25 cellular contexts compared by ENCODE assay signal in genomic region chr7:1428941-1429444, GRCh38.
"Had no signal": no experiment of that assay in that cellular context is flagged by ENCODE, and none has a peak within 500 bp of the region (broad histone marks: within the 10 kb centered on the region; RNA-seq: fewer than 3 reads in every experiment).

No MANE protein-coding gene starts in this region.

- H3K4me1 ChIP-seq: gastrocnemius medialis, prostate gland, thyroid gland had no signal

- H3K4me3 ChIP-seq: esophagus squamous epithelium, gastrocnemius medialis, lower lobe of right lung, ovary, prostate gland, thyroid gland had no signal

- H3K9me3 ChIP-seq: esophagus squamous epithelium, gastrocnemius medialis, lower lobe of right lung, ovary, prostate gland, thyroid gland had no signal

- H3K27me3 ChIP-seq: ovary, thyroid gland had no signal

- H3K27ac Mint-ChIP-seq: activated CD4-positive, alpha-beta memory T cell treated with anti-CD3 and anti-CD28 coated beads, Interleukin-2, amount 10 ng/mL, durations not matched to agents 7 days and 5 days; activated CD4-positive, alpha-beta T cell treated with anti-CD3 and anti-CD28 coated beads, Interleukin-2, amount 10 ng/mL, durations not matched to agents 24 days and 14 days; activated naive CD4-positive, alpha-beta T cell treated with anti-CD3 and anti-CD28 coated beads for 36 hours; activated naive CD8-positive, alpha-beta T cell treated with anti-CD3 and anti-CD28 coated beads, Interleukin-2, amount 10 ng/mL, durations not matched to agents 7 days and 5 days; endodermal cell; naive thymus-derived CD4-positive, alpha-beta T cell; T-helper 1 cell treated with Interleukin-12 subunit alpha and Interleukin-12 subunit beta and Interleukin-4 antibody, amounts not matched to agents 30 μg/mL and 1 μg/mL, for 36 hours had no signal

- H3K4me3 Mint-ChIP-seq: activated CD4-positive, alpha-beta memory T cell treated with anti-CD3 and anti-CD28 coated beads, Interleukin-2, amount 10 ng/mL, durations not matched to agents 7 days and 5 days; activated CD4-positive, alpha-beta T cell treated with anti-CD3 and anti-CD28 coated beads, Interleukin-2, amount 10 ng/mL, durations not matched to agents 24 days and 14 days; activated naive CD4-positive, alpha-beta T cell treated with anti-CD3 and anti-CD28 coated beads for 36 hours; activated naive CD8-positive, alpha-beta T cell treated with anti-CD3 and anti-CD28 coated beads, Interleukin-2, amount 10 ng/mL, durations not matched to agents 7 days and 5 days; activated T-cell treated with anti-CD3 and anti-CD28 coated beads, Interleukin-2, amount 50 U/mL, for 72 hours; endodermal cell; naive thymus-derived CD4-positive, alpha-beta T cell; neural crest cell; T-helper 1 cell treated with Interleukin-12 subunit alpha and Interleukin-12 subunit beta and Interleukin-4 antibody, amounts not matched to agents 30 μg/mL and 1 μg/mL, for 36 hours had no signal

- H3K36me3 Mint-ChIP-seq: activated naive CD8-positive, alpha-beta T cell treated with anti-CD3 and anti-CD28 coated beads, Interleukin-2, amount 10 ng/mL, durations not matched to agents 7 days and 5 days; naive thymus-derived CD4-positive, alpha-beta T cell had no signal

- H3K27ac ChIP-seq: esophagus squamous epithelium, gastrocnemius medialis, lower lobe of right lung, ovary, prostate gland, thyroid gland had no signal

- H3K4me1 Mint-ChIP-seq: endodermal cell had no signal

- ATAC-seq: activated T-cell treated with anti-CD3 and anti-CD28 coated beads, Interleukin-2, amount 50 U/mL, for 72 hours; gastrocnemius medialis; left colon; lower lobe of right lung; naive thymus-derived CD4-positive, alpha-beta T cell had no signal

- H3K9me3 Mint-ChIP-seq: activated CD4-positive, alpha-beta memory T cell treated with anti-CD3 and anti-CD28 coated beads, Interleukin-2, amount 10 ng/mL, durations not matched to agents 7 days and 5 days; activated CD4-positive, alpha-beta T cell treated with anti-CD3 and anti-CD28 coated beads, Interleukin-2, amount 10 ng/mL, durations not matched to agents 24 days and 14 days; activated naive CD4-positive, alpha-beta T cell treated with anti-CD3 and anti-CD28 coated beads for 36 hours; activated naive CD8-positive, alpha-beta T cell treated with anti-CD3 and anti-CD28 coated beads, Interleukin-2, amount 10 ng/mL, durations not matched to agents 7 days and 5 days; activated T-cell treated with anti-CD3 and anti-CD28 coated beads, Interleukin-2, amount 50 U/mL, for 72 hours; endodermal cell; naive thymus-derived CD4-positive, alpha-beta T cell; neural crest cell; T-helper 1 cell treated with Interleukin-12 subunit alpha and Interleukin-12 subunit beta and Interleukin-4 antibody, amounts not matched to agents 30 μg/mL and 1 μg/mL, for 36 hours had no signal

- DNase-seq: activated CD4-positive, alpha-beta memory T cell treated with anti-CD3 and anti-CD28 coated beads, Interleukin-2, amount 10 ng/mL, durations not matched to agents 7 days and 5 days; activated CD4-positive, alpha-beta T cell treated with anti-CD3 and anti-CD28 coated beads, Interleukin-2, amount 10 ng/mL, durations not matched to agents 24 days and 14 days; activated effector memory CD4-positive, alpha-beta T cell treated with Interleukin-2 at 50 U/mL for 16 hours; activated naive CD4-positive, alpha-beta T cell treated with anti-CD3 and anti-CD28 coated beads for 36 hours; activated naive CD8-positive, alpha-beta T cell treated with anti-CD3 and anti-CD28 coated beads, Interleukin-2, amount 10 ng/mL, durations not matched to agents 7 days and 5 days; activated T-cell treated with anti-CD3 and anti-CD28 coated beads, Interleukin-2, amount 50 U/mL, for 72 hours; amygdala; cerebellar nuclear complex; cortex of kidney; endodermal cell; esophagus squamous epithelium; gastrocnemius medialis; hypothalamus; left colon; lower lobe of right lung; naive thymus-derived CD4-positive, alpha-beta T cell; ovary; stimulated activated CD4-positive, alpha-beta T cell treated with anti-CD3 and anti-CD28 coated beads, Interleukin-4, amount 100 ng/mL, for 24 hours; stimulated activated naive CD4-positive, alpha-beta T cell treated with Interleukin-2 at 50 U/mL for 16 hours; thyroid gland had no signal

- FAIRE-seq: bronchial epithelial cell, islet of Langerhans had no signal

- H3K36me3 ChIP-seq: esophagus squamous epithelium, gastrocnemius medialis, lower lobe of right lung, ovary, prostate gland, thyroid gland had no signal
